Comparison of ENCODE assay signal across 8 cellular contexts in the genomic region with DNA sequence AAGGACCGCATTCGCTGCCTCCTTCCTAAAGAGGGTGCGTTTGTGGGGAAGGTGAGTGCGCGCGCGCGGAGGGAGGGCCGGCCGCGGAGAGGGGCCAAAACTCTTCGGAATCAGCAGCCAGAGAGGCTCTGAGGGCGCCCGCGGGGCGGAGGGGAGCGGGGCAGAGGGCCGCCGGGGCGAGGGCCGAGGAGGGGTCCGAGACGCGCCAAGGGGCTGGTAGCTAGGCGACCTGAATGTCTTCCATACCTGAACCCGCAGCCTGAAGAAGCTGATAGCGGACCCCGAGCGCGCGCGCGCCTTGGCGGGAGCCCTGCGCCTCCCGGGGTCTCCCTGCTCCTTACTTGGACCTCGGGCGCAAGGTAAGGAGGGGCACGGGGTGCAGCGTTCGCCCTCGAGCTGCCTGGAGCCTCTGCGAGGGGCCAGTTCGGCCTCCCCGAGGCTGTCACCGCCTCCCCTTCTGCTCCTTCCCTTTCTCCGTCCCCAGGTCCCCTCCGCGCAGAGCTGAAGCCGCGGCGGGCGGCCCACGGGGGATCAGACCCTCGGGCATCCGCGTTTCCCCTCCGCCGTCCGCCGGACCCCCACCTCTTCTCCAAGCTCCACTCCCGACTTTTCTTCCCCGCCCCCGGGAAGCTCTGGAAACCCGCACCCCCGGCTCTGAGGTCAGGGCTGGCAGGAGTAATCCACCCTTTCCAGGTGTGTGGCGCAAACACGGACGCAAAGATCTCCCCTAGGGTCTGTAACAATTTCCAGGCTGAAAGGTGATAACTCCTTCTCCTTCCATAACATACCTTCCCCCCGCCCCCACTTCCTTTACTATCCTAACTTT. TPM values are rescaled to one million over a fixed set of nuclear protein-coding genes. Genes with fewer than 3 reads are reported as not detected.
DNase-seq lines count a peak whose midpoint lies in the region; ATAC-seq and TF ChIP-seq lines count a peak whose summit lies in the region.

No MANE protein-coding gene starts in this region.

- DNase-seq in RWPE2 (ENCODE audit: low spot score) (no peak), fibroblast of peridontal ligament (ENCODE audit: extremely low read depth) (peak; percentile 10), posterior vena cava (ENCODE audit: low spot score) (peak; percentile 78), Ammon's horn (ENCODE audit: low spot score) (no peak), KG1 (lab: John Stamatoyannopoulos, UW) (no peak)

- H3K36me3 ChIP-seq in ES-I3 (ENCODE audit: insufficient read depth, low read length) = no peaks in the 10 kb centered on the region
- no peaks in the 10 kb centered on the region for H3K36me3 ChIP-seq in RWPE2 (ENCODE audit: low read depth)

- no peak for TF ChIP-seq CTCF in RWPE2 (IDR thresholded peaks at IDR 0.05; ENCODE audit: poor library complexity, severe bottlenecking)

- intact Hi-C loops in posterior vena cava (cut with DNase I) = no loop called here

- peak overlapping the region; percentile 31 for H3K4me3 ChIP-seq in RWPE2 (ENCODE audit: severe bottlenecking)

- H3K9me3 ChIP-seq in ES-I3 (ENCODE audit: control insufficient read depth, insufficient read depth, low read length) = no peaks in the 10 kb centered on the region
- no peaks in the 10 kb centered on the region for H3K9me3 ChIP-seq in RWPE2 (ENCODE audit: severe bottlenecking)

- no peak overlapping the region for H3K27ac ChIP-seq in RWPE2 (ENCODE audit: poor library complexity, severe bottlenecking)

- H3K4me1 ChIP-seq in ES-I3 (ENCODE audit: insufficient read depth, low read length) (no peaks in the 10 kb centered on the region), RWPE2 (ENCODE audit: insufficient read depth, poor library complexity, severe bottlenecking) (peaks cover 2% of the 10 kb centered on the region)

- peak; percentile 52 for ATAC-seq in RWPE2 (ENCODE audit: low read depth)
- ATAC-seq in GM21447 (IDR thresholded peaks at IDR 0.05; ENCODE audit: unreplicated experiment) = no peak
- ATAC-seq in GM19397 (IDR thresholded peaks at IDR 0.05; ENCODE audit: unreplicated experiment) = no peak

- peaks cover 19% of the 10 kb centered on the region for H3K27me3 ChIP-seq in RWPE2 (ENCODE audit: insufficient read depth, poor library complexity, severe bottlenecking)

- peak overlapping the region; percentile 89 for H3K9ac ChIP-seq in ES-I3 (ENCODE audit: low read depth, low read length)

RNA-seq across cellular contexts. Expression of a gene that starts 13.1 kb away (rescaled TPM):
- 10 to 100 TPM; 54.6 to 79.3 TPM for total RNA-seq in posterior vena cava

Comparison
In these comparisons a context has a peak if more than half of its experiments do, and no peak if none do; other contexts are left out.
1. DNase-seq: peak in fibroblast of peridontal ligament (single experiment) and posterior vena cava (single experiment); none in RWPE2 (single experiment), Ammon's horn (single experiment) and KG1 (single experiment).